1 cellular context compared by ENCODE assay signal in genomic region chr6:34249469-34250370, GRCh38.
TF ChIP-seq lines count a peak whose summit lies in the region.

No MANE protein-coding gene starts in this region.

TF ChIP-seq in liver, 16 proteins besides CTCF, POLR2A, EP300 and RAD21 (continued from another document):
- TF ChIP-seq MAX (IDR thresholded peaks at IDR 0.05): no peak
- TF ChIP-seq HNF4G (IDR thresholded peaks at IDR 0.05): no peak
